ENCODE assay signal across 2 cellular contexts in genomic region chr6:47722178-47722577, GRCh38.
A peak's percentile ranks its signal among the peaks of the same experiment; 100 is the strongest.
TF ChIP-seq lines count a peak whose summit lies in the region.

No MANE protein-coding gene starts in this region.

TF ChIP-seq in GM23338, 12 proteins besides CTCF, POLR2A, EP300 and RAD21:
- no peak for TF ChIP-seq REST (IDR thresholded peaks at IDR 0.05; ENCODE audit: unreplicated experiment)
- TF ChIP-seq ZNF462 (CRISPR knock-in tag; IDR thresholded peaks at IDR 0.05), result no peak
- TF ChIP-seq ZNF331 (CRISPR knock-in tag; IDR thresholded peaks at IDR 0.05; ENCODE audit: low read depth), result no peak
- no peak for TF ChIP-seq NANOG (IDR thresholded peaks at IDR 0.05; ENCODE audit: borderline replicate concordance)
- no peak for TF ChIP-seq POLR2AphosphoS5 (IDR thresholded peaks at IDR 0.05; ENCODE audit: low read depth)
- no peak for TF ChIP-seq STAT1 (IDR thresholded peaks at IDR 0.05; ENCODE audit: unreplicated experiment)
- TF ChIP-seq CREB1 (CRISPR knock-in tag; IDR thresholded peaks at IDR 0.05; ENCODE audit: low read depth), result no peak
- TF ChIP-seq JUNB (IDR thresholded peaks at IDR 0.05; ENCODE audit: unreplicated experiment), result no peak
- no peak for TF ChIP-seq ETS1 (IDR thresholded peaks at IDR 0.05)
- no peak for TF ChIP-seq EZH2phosphoT487 (IDR thresholded peaks at IDR 0.05; ENCODE audit: unreplicated experiment)
- TF ChIP-seq EZH2 (IDR thresholded peaks at IDR 0.05; ENCODE audit: low read depth, unreplicated experiment), result no peak
- TF ChIP-seq ZNF114 (CRISPR knock-in tag; IDR thresholded peaks at IDR 0.05), result no peak

TF ChIP-seq in GM12878, 131 proteins besides CTCF, POLR2A, EP300 and RAD21 (continues in another document):
- TF ChIP-seq NBN (IDR thresholded peaks at IDR 0.05), result 0 out of 2 replicates have a peak, but pooled peaks have one; percentile 25
- TF ChIP-seq BCL11A (IDR thresholded peaks at IDR 0.05; ENCODE audit: low read depth, low read length), result peak; percentile 61
- peak; percentile 28 for TF ChIP-seq E4F1 (IDR thresholded peaks at IDR 0.05; ENCODE audit: borderline replicate concordance, partially characterized antibody)
- TF ChIP-seq SKIL (IDR thresholded peaks at IDR 0.05; ENCODE audit: low read depth, poor library complexity, severe bottlenecking), result peak; percentile 56
- TF ChIP-seq RELB (IDR thresholded peaks at IDR 0.05; ENCODE audit: low read depth), result 0 out of 2 replicates have a peak, but pooled peaks have one; percentile 17
- TF ChIP-seq RFX5 (IDR thresholded peaks at IDR 0.05; ENCODE audit: low read depth, low read length), result no peak
- TF ChIP-seq MEF2B (IDR thresholded peaks at IDR 0.05; ENCODE audit: partially characterized antibody, poor library complexity, severe bottlenecking), result no peak
- TF ChIP-seq PAX5 (IDR thresholded peaks at IDR 0.05; ENCODE audit: borderline replicate concordance, low read depth, low read length), result peak; percentile 48; the same call in 1 of the 2 replicates
- no peak for TF ChIP-seq ZNF687 (IDR thresholded peaks at IDR 0.05)
- TF ChIP-seq SPI1 (IDR thresholded peaks at IDR 0.05; ENCODE audit: borderline replicate concordance, insufficient read depth, low read depth, low read length), result peak; percentile 54; the same call in 1 of the 2 replicates
- TF ChIP-seq MTA3 (IDR thresholded peaks at IDR 0.05; ENCODE audit: borderline replicate concordance, low read length), result 0 out of 2 replicates have a peak, but pooled peaks have one; percentile 35
- TF ChIP-seq MEF2A (IDR thresholded peaks at IDR 0.05; ENCODE audit: insufficient read depth, low read depth, low read length), result 0 out of 2 replicates have a peak, but pooled peaks have one; percentile 25
- TF ChIP-seq BHLHE40 (IDR thresholded peaks at IDR 0.05; ENCODE audit: borderline replicate concordance in 1 of 2, low read depth in 2 of 2, low read length in 1 of 2), result peak; percentile 52 to 53; a peak in 2 of 4 replicates
- no peak for TF ChIP-seq BACH1 (IDR thresholded peaks at IDR 0.05; ENCODE audit: borderline replicate concordance)
- TF ChIP-seq ELK1 (IDR thresholded peaks at IDR 0.05; ENCODE audit: low read depth, low read length), result no peak
- TF ChIP-seq DPF2 (IDR thresholded peaks at IDR 0.05), result 0 out of 2 replicates have a peak, but pooled peaks have one; percentile 21
- TF ChIP-seq FOXM1 (IDR thresholded peaks at IDR 0.05; ENCODE audit: low read depth, low read length), result peak; percentile 68; the same call in 1 of the 2 replicates
- no peak for TF ChIP-seq ZBTB4 (CRISPR knock-in tag; IDR thresholded peaks at IDR 0.05)
- no peak for TF ChIP-seq NR2F1 (conservative IDR thresholded peaks at IDR 0.05)
- TF ChIP-seq NFIC (IDR thresholded peaks at IDR 0.05; ENCODE audit: low read depth, low read length), result peak; percentile 75
- no peak for TF ChIP-seq IRF5 (IDR thresholded peaks at IDR 0.05; ENCODE audit: borderline replicate concordance)
- TF ChIP-seq MLLT1 (IDR thresholded peaks at IDR 0.05), result peak; percentile 47; the same call in 1 of the 2 replicates
- peak; percentile 69 for TF ChIP-seq JUNB (IDR thresholded peaks at IDR 0.05)
- TF ChIP-seq TCF12 (IDR thresholded peaks at IDR 0.05; ENCODE audit: low read depth, low read length), result no peak
- TF ChIP-seq PBX3 (IDR thresholded peaks at IDR 0.05; ENCODE audit: insufficient replicate concordance, low read depth, low read length), result no peak
- peak in 1 of 2 experiments; percentile 48; a peak in 2 of 4 replicates for TF ChIP-seq IKZF2 (IDR thresholded peaks at IDR 0.05)
- TF ChIP-seq CREB1 (IDR thresholded peaks at IDR 0.05; ENCODE audit: low read depth), result peak; percentile 36; the same call in 1 of the 2 replicates
- 0 out of 2 replicates have a peak, but pooled peaks have one; percentile 11 for TF ChIP-seq CREM (IDR thresholded peaks at IDR 0.05; ENCODE audit: low read depth)
- no peak for TF ChIP-seq SRF (IDR thresholded peaks at IDR 0.05; ENCODE audit: low read depth in 2 of 2, low read length in 2 of 2)
